In the genomic region with DNA sequence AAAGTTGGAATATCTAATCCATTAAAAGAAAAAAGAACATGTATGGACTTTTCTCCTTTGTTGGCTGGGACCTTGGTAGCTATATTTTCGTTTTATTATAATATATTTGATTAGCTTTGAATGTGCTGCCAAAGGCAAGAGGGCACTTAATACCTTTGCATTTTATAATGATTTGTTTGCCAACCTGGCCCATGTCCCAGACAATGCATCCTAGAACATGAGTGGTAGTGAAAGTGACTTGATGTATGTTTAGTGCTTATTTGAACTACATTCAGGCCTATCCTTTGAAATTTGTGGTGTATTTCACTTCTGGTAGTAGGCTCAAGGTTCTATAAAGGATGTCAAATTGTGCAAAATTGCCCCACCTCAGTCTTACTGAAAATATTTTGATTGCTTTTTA, we compare ENCODE assay signal across 18 cellular contexts. TPM values are rescaled to one million over a fixed set of nuclear protein-coding genes. Genes with fewer than 3 reads are reported as not detected.
A peak's percentile ranks its signal among the peaks of the same experiment; 100 is the strongest.
DNase-seq lines count a peak whose midpoint lies in the region; ATAC-seq and TF ChIP-seq lines count a peak whose summit lies in the region.
"Had no signal": no experiment of that assay in that cellular context is flagged by ENCODE, and none has a peak within 500 bp of the region (broad histone marks: within the 10 kb centered on the region; RNA-seq: fewer than 3 reads in every experiment).

No MANE protein-coding gene starts in this region.

- TF ChIP-seq CTCF in mucosa of descending colon (IDR thresholded peaks at IDR 0.05) = no peak
- no peak for TF ChIP-seq CTCF in suprapubic skin (IDR thresholded peaks at IDR 0.05)

- H3K4me1 Mint-ChIP-seq in immature natural killer cell = no peaks in the 10 kb centered on the region
- H3K4me1 Mint-ChIP-seq: natural killer cell had no signal

- H3K36me3 ChIP-seq in mucosa of descending colon (ENCODE audit: low read depth) (no peaks in the 10 kb centered on the region), suprapubic skin (no peaks in the 10 kb centered on the region)
- H3K36me3 ChIP-seq: Peyer's patch, WERI-Rb-1 had no signal

- H3K9me3 Mint-ChIP-seq in immature natural killer cell = no peaks in the 10 kb centered on the region
- H3K9me3 Mint-ChIP-seq: natural killer cell had no signal

- H3K4me1 ChIP-seq in mucosa of descending colon (ENCODE audit: low read depth) (peaks cover 4% of the 10 kb centered on the region), suprapubic skin (peaks cover 28% of the 10 kb centered on the region)
- H3K4me1 ChIP-seq: Caco-2, foreskin keratinocyte had no signal

- no peaks in the 10 kb centered on the region for H3K9me3 ChIP-seq in mucosa of descending colon
- H3K9me3 ChIP-seq in suprapubic skin = no peaks in the 10 kb centered on the region
- H3K9me3 ChIP-seq: Caco-2, Peyer's patch had no signal

- peaks cover 0 to 7% (median 1%) of the 10 kb centered on the region in 3 donors for H3K27me3 Mint-ChIP-seq in immature natural killer cell (ENCODE audit: low read depth in 3 of 3)

- no peak overlapping the region for H3K27ac Mint-ChIP-seq in immature natural killer cell
- H3K27ac Mint-ChIP-seq: natural killer cell had no signal

- intact Hi-C loops in mucosa of descending colon (cut with DNase I, micrococcal nuclease) = no loop called here

- no peak overlapping the region for H3K4me3 Mint-ChIP-seq in immature natural killer cell
- H3K4me3 Mint-ChIP-seq: natural killer cell had no signal

- H3K4me3 ChIP-seq in mucosa of descending colon = no peak overlapping the region
- no peak overlapping the region for H3K4me3 ChIP-seq in suprapubic skin
- H3K4me3 ChIP-seq: lung, Peyer's patch had no signal

- no peaks in the 10 kb centered on the region for H3K36me3 Mint-ChIP-seq in immature natural killer cell
- H3K36me3 Mint-ChIP-seq: natural killer cell had no signal

- H3K27me3 ChIP-seq in suprapubic skin = no peaks in the 10 kb centered on the region
- H3K27me3 ChIP-seq: foreskin keratinocyte, Peyer's patch had no signal

- no peak for TF ChIP-seq EP300 in suprapubic skin (IDR thresholded peaks at IDR 0.05)

- no peak for TF ChIP-seq POLR2A in suprapubic skin (IDR thresholded peaks at IDR 0.05)

- WGBS in suprapubic skin = 38% methylated on average over 1 of the region's 1 CpG

- no peak overlapping the region for H3K27ac ChIP-seq in suprapubic skin
- H3K27ac ChIP-seq: foreskin keratinocyte, WERI-Rb-1 had no signal

- peak; percentile 7 for DNase-seq in HT-29 (ENCODE audit: low spot score)
- peak; percentile 74 for DNase-seq in NCI-H1694 (lab: John Stamatoyannopoulos, UW)
- DNase-seq in NCI-H526 (lab: John Stamatoyannopoulos, UW) = peak; percentile 64 to 80
- DNase-seq in mucosa of descending colon = peak in 1 of 3 donors; percentile 31
- no peak for DNase-seq in stimulated activated CD4-positive, alpha-beta T cell treated with anti-CD3 and anti-CD28 coated beads, Interleukin-4, amount 100 ng/mL, for 24 hours
- no peak for DNase-seq in suprapubic skin (ENCODE audit: low spot score in 2 of 2)
- no peak for DNase-seq in immature natural killer cell
- DNase-seq: activated CD8-positive, alpha-beta memory T cell treated with anti-CD3 and anti-CD28 coated beads for 24 hours; amniotic stem cell; Caco-2; cerebellar nuclear complex; foreskin keratinocyte; natural killer cell; NCI-H524 treated with DMSO at 0.1 percent for 48 hours; Peyer's patch; WERI-Rb-1 had no signal

- ATAC-seq in mucosa of descending colon (peak; percentile 57), GM21390 (IDR thresholded peaks at IDR 0.05; ENCODE audit: unreplicated experiment) (no peak)
- ATAC-seq: foreskin keratinocyte, natural killer cell had no signal

RNA-seq across cellular contexts. Expression of a gene that starts 25.9 kb away (rescaled TPM):
- total RNA-seq in HT-29 (2014; rRNA removed; shearing (Covaris generic)) = not detected in 2 replicates
- 1 to 10 TPM; 1.3 to 3.7 (median 2.7) TPM for total RNA-seq in mucosa of descending colon
- 10 to 100 TPM in 3 of 4 donors, 1 to 10 TPM in 1; 6.9 to 14.7 (median 11.6) TPM for total RNA-seq in suprapubic skin
- not detected for polyA plus RNA-seq in immature natural killer cell
- total RNA-seq: natural killer cell had no signal

Comparison
In these comparisons a context has a peak if more than half of its experiments do, and no peak if none do; other contexts are left out.
1. DNase-seq: peak in HT-29 (single experiment), NCI-H1694 (single experiment) and NCI-H526 (2 of 2); none in stimulated activated CD4-positive, alpha-beta T cell treated with anti-CD3 and anti-CD28 coated beads, Interleukin-4, amount 100 ng/mL, for 24 hours (single experiment), suprapubic skin (0 of 2) and immature natural killer cell (0 of 3).